21 cellular contexts compared by ENCODE assay signal in the genomic region with DNA sequence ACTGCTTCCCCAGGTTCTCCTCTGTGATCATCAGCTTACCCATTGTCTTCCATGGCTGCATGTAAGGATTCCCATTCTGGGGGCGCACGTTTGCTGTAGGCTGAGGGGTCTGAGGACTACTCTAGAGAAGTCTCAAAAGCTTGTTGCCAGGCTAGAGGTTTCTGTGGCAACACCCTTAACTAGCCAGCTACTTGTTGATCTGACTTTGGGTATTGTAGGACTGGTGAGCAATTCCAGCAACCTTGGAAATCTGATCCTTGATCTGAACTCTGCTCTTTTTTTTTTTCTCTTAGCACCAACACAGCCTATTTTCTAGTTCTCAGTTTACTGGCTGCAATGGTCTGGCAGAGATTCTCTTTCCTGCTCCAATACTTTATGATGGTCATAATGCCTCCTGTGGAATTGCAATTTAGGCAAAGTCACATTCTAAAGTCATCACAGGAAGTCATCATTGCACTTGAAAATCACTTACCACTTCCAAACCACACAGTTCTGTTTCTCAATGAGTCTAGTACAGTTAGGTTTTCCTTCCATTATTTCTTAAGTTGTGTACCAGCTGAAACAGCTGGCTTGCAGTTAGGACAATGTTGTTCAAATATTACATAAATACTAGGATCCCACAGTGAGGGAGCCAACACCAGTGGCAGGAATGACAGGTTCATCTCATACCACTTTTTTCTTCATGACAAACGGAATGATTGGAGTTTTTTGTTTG.
DNase-seq lines count a peak whose midpoint lies in the region; ATAC-seq, FAIRE-seq and TF ChIP-seq lines count a peak whose summit lies in the region.
"Had no signal": no experiment of that assay in that cellular context is flagged by ENCODE, and none has a peak within 500 bp of the region (broad histone marks: within the 10 kb centered on the region; RNA-seq: fewer than 3 reads in every experiment).

No MANE protein-coding gene starts in this region.

- no peak overlapping the region for H2AK5ac ChIP-seq in mesenchymal stem cell (ENCODE audit: low read length, severe bottlenecking)

- DNase-seq in HepG2 (ENCODE audit: low spot score), result no peak
- no peak for DNase-seq in right lobe of liver
- DNase-seq in PC-3, result no peak
- peak; percentile 11 for DNase-seq in mesenchymal stem cell
- DNase-seq in psoas muscle, result no peak
- no peak for DNase-seq in pancreas
- no peak for DNase-seq in NAMALWA (ENCODE audit: low spot score)
- DNase-seq in mucosa of gallbladder (ENCODE audit: low spot score), result no peak
- DNase-seq: 8988T; CD8-positive, alpha-beta memory T cell; DMS79; IMR-90; NCI-H1436 treated with DMSO at 0.1 percent for 48 hours; NCI-H2029; NCI-H2171 treated with DMSO at 0.1 percent for 48 hours; NCI-H446; NCI-H69 had no signal

- H3K4me1 ChIP-seq in HepG2 (ENCODE audit: insufficient read depth, low read length), result peaks cover 18% of the 10 kb centered on the region
- H3K4me1 ChIP-seq in right lobe of liver, result no peaks in the 10 kb centered on the region
- H3K4me1 ChIP-seq in PC-3 (ENCODE audit: insufficient read depth, low read length), result peaks cover 3% of the 10 kb centered on the region
- peaks cover 3% of the 10 kb centered on the region for H3K4me1 ChIP-seq in mesenchymal stem cell (ENCODE audit: control insufficient read depth, insufficient read depth, low read depth, low read length)
- peaks cover 28% of the 10 kb centered on the region for H3K4me1 ChIP-seq in psoas muscle
- H3K4me1 ChIP-seq in pancreas, result peaks cover 0 to under 1% (median 0%) of the 10 kb centered on the region in 3 donors

- no peaks in the 10 kb centered on the region for H3K9me2 ChIP-seq in PC-3 (replicated peaks; ENCODE audit: low read length)

- H3K79me2 ChIP-seq in HepG2 (ENCODE audit: insufficient read depth, low read length), result no peaks in the 10 kb centered on the region
- no peaks in the 10 kb centered on the region for H3K79me2 ChIP-seq in PC-3 (ENCODE audit: low read length)

- H3K36me3 ChIP-seq in HepG2 (replicated peaks in 1 of 2; ENCODE audit: control insufficient read depth in 1 of 2, insufficient read depth in 2 of 2, low read length in 2 of 2) (no peaks in the 10 kb centered on the region), right lobe of liver (no peaks in the 10 kb centered on the region), PC-3 (ENCODE audit: low read depth, low read length) (no peaks in the 10 kb centered on the region), mesenchymal stem cell (ENCODE audit: control insufficient read depth in 1 of 2, insufficient read depth in 2 of 2, low read depth in 1 of 2, low read length in 2 of 2) (peaks cover 0 to 9% of the 10 kb centered on the region in 2 experiments), psoas muscle (ENCODE audit: insufficient read depth in 1 of 2, low read depth in 1 of 2) (peaks cover 0 to 15% of the 10 kb centered on the region in 2 donors), pancreas (no peaks in the 10 kb centered on the region)

- no peak overlapping the region for H3K23ac ChIP-seq in mesenchymal stem cell (ENCODE audit: low read length in 2 of 2)

- H4K8ac ChIP-seq in mesenchymal stem cell (ENCODE audit: low read length), result no peak overlapping the region

- TF ChIP-seq CTCF in HepG2 (CRISPR knock-in tag; IDR thresholded peaks at IDR 0.05) (no peak), right lobe of liver (IDR thresholded peaks at IDR 0.05) (no peak), PC-3 (conservative IDR thresholded peaks at IDR 0.05; ENCODE audit: low read depth, low read length) (no peak), psoas muscle (IDR thresholded peaks at IDR 0.05) (no peak), pancreas (IDR thresholded peaks at IDR 0.05) (no peak)

- POLR2A ChIA-PET in HepG2 (lab: Yijun Ruan, JAX) (no interaction called here), PC-3 (lab: Charles Lee; ENCODE audit: unreplicated experiment) (interaction anchor here (0.7 kb wide), 1 partner anchor 609 kb away, joined by 3 read pairs; no protein-coding TSS in a partner anchor)

- H3K4ac ChIP-seq in mesenchymal stem cell (ENCODE audit: low read depth in 1 of 2, low read length in 2 of 2), result no peak overlapping the region

- H2BK15ac ChIP-seq in mesenchymal stem cell (ENCODE audit: low read depth, poor library complexity, severe bottlenecking), result no peak overlapping the region

- TF ChIP-seq EP300 in HepG2 (IDR thresholded peaks at IDR 0.05; ENCODE audit: low read depth in 2 of 2, low read length in 2 of 2), result no peak
- no peak for TF ChIP-seq EP300 in HepG2 (CRISPR knock-in tag; IDR thresholded peaks at IDR 0.05; ENCODE audit: borderline replicate concordance)

- H3K9ac ChIP-seq in HepG2 (ENCODE audit: insufficient read depth, low read depth, low read length) (no peak overlapping the region), PC-3 (ENCODE audit: low read length) (no peak overlapping the region), mesenchymal stem cell (ENCODE audit: low read length) (no peak overlapping the region)
- H3K9ac ChIP-seq: BLaER1 had no signal

- H3K18ac ChIP-seq in mesenchymal stem cell (ENCODE audit: low read depth in 1 of 2, low read length in 2 of 2), result no peak overlapping the region

- H3K4me3 ChIP-seq in HepG2 (replicated peaks in 1 of 3; ENCODE audit: insufficient read depth in 1 of 3, low read depth in 2 of 3, low read length in 3 of 3) (no peak overlapping the region), right lobe of liver (no peak overlapping the region), PC-3 (ENCODE audit: low read length) (no peak overlapping the region), mesenchymal stem cell (ENCODE audit: insufficient read depth in 1 of 2, low read depth in 1 of 2, low read length in 2 of 2) (no peak overlapping the region), psoas muscle (no peak overlapping the region), pancreas (no peak overlapping the region)
- H3K4me3 ChIP-seq: BLaER1 had no signal

- no peaks in the 10 kb centered on the region for H3K27me3 ChIP-seq in HepG2 (ENCODE audit: control insufficient read depth in 1 of 2, insufficient read depth in 2 of 2, low read length in 2 of 2)
- H3K27me3 ChIP-seq in right lobe of liver, result no peaks in the 10 kb centered on the region
- no peaks in the 10 kb centered on the region for H3K27me3 ChIP-seq in PC-3 (ENCODE audit: low read length)
- H3K27me3 ChIP-seq in mesenchymal stem cell (ENCODE audit: control insufficient read depth in 1 of 2, insufficient read depth in 1 of 2, low read length in 2 of 2), result no peaks in the 10 kb centered on the region
- no peaks in the 10 kb centered on the region for H3K27me3 ChIP-seq in psoas muscle (ENCODE audit: insufficient read depth in 3 of 3, low read length in 2 of 3)
- no peaks in the 10 kb centered on the region for H3K27me3 ChIP-seq in pancreas
- H3K27me3 ChIP-seq: BLaER1 had no signal

- H3K14ac ChIP-seq in mesenchymal stem cell (ENCODE audit: low read length in 2 of 2), result no peak overlapping the region

- no peak overlapping the region for H3K4me2 ChIP-seq in HepG2 (ENCODE audit: low read depth, low read length)
- no peak overlapping the region for H3K4me2 ChIP-seq in PC-3 (ENCODE audit: low read length)
- no peak overlapping the region for H3K4me2 ChIP-seq in mesenchymal stem cell (ENCODE audit: low read length, poor library complexity, severe bottlenecking)
- H3K4me2 ChIP-seq: BLaER1 had no signal

- intact Hi-C loops in HepG2 (cut with micrococcal nuclease; ENCODE audit: unreplicated experiment), result no loop called here
- intact Hi-C loops in right lobe of liver (cut with DNase I), result loop anchor here in 1 of 2 donors (10.0 kb wide), 1 partner anchor 629 kb away; no protein-coding TSS in a partner anchor
- intact Hi-C loops in PC-3 (cut with micrococcal nuclease), result no loop called here
- intact Hi-C loops in psoas muscle (cut with DNase I), result loop anchor here (5.0 to 10.0 kb wide), 3 partner anchors 37 to 529 kb away; no protein-coding TSS in a partner anchor
- intact Hi-C loops in pancreas (cut with DNase I), result loop anchor here in 1 of 3 donors (10.0 kb wide), 1 partner anchor 429 kb away; no protein-coding TSS in a partner anchor

- no peak overlapping the region for H2BK120ac ChIP-seq in mesenchymal stem cell (ENCODE audit: low read depth, low read length)

- FAIRE-seq in HepG2 (lab: Jason Lieb, UNC), result no peak
- no peak for FAIRE-seq in pancreas (lab: Jason Lieb, UNC)
- FAIRE-seq: GM12892, RCC 7860 had no signal

- no peaks in the 10 kb centered on the region for H3K79me1 ChIP-seq in mesenchymal stem cell (replicated peaks; ENCODE audit: low read length, poor library complexity, severe bottlenecking)

- WGBS in HepG2 (ENCODE audit: low lambda C conversion rate), result 37% methylated on average over 1 of the region's 3 CpGs
- 80% methylated on average over 1 of the region's 3 CpGs for WGBS in right lobe of liver (ENCODE audit: insufficient coverage, low coverage, low lambda C conversion rate, missing lambda C conversion rate)
- 96% methylated on average over 2 of the region's 3 CpGs for WGBS in mesenchymal stem cell
- 76 to 93% (median 81%) methylated on average over 3 of the region's 3 CpGs for WGBS in psoas muscle, 3 donors
- 92 to 97% methylated on average over 3 of the region's 3 CpGs for WGBS in pancreas, 2 donors

- BruUV-seq in HepG2 (replicated peaks; lab: Mats Ljungman, UMichigan), result no TSS peak
- no TSS peak for BruUV-seq in PC-3 (replicated peaks; lab: Mats Ljungman, UMichigan)

- in situ Hi-C loops in HepG2 (cut with HindIII; ENCODE audit: extremely low pct_ligation_motif_present, low pct_unique_long_range_greater_than_20kb), result no loop called here

- H2BK5ac ChIP-seq in mesenchymal stem cell (ENCODE audit: low read depth, low read length, poor library complexity, severe bottlenecking), result no peak overlapping the region

- no peaks in the 10 kb centered on the region for H3F3A ChIP-seq in PC-3 (ENCODE audit: low read length, unreplicated experiment)

- TF ChIP-seq POLR2A in HepG2 (IDR thresholded peaks at IDR 0.05; ENCODE audit: insufficient read depth in 1 of 2, low read depth in 2 of 2, low read length in 2 of 2) (no peak), right lobe of liver (IDR thresholded peaks at IDR 0.05) (no peak)

- no peak; the same call in 2 of the 3 replicates for ATAC-seq in HepG2
- no peak for ATAC-seq in right lobe of liver
- peak; percentile 31; the same call in 1 of the 2 replicates for ATAC-seq in PC-3
- ATAC-seq in psoas muscle, result peak; percentile 51 to 68 (median 58)
- ATAC-seq in pancreas, result no peak
- ATAC-seq: Right ventricle myocardium inferior had no signal

- H2AFZ ChIP-seq in HepG2 (ENCODE audit: low read length) (no peak overlapping the region), PC-3 (ENCODE audit: low read length) (no peak overlapping the region), mesenchymal stem cell (ENCODE audit: low read depth, low read length) (no peak overlapping the region)

- H4K91ac ChIP-seq in mesenchymal stem cell (ENCODE audit: low read length), result no peak overlapping the region

- no peak for TF ChIP-seq RAD21 in HepG2 (CRISPR knock-in tag; IDR thresholded peaks at IDR 0.05)

- H3K27ac ChIP-seq in HepG2 (ENCODE audit: extremely low read length, insufficient read depth, low read length), result no peak overlapping the region
- no peak overlapping the region for H3K27ac ChIP-seq in right lobe of liver
- H3K27ac ChIP-seq in PC-3 (ENCODE audit: low read length), result no peak overlapping the region
- no peak overlapping the region for H3K27ac ChIP-seq in mesenchymal stem cell (ENCODE audit: low read length, poor library complexity, severe bottlenecking)
- peak overlapping the region; percentile 88 for H3K27ac ChIP-seq in psoas muscle
- no peak overlapping the region for H3K27ac ChIP-seq in pancreas
- H3K27ac ChIP-seq: BLaER1 had no signal

- H3K9me3 ChIP-seq in HepG2 (ENCODE audit: low read length) (no peaks in the 10 kb centered on the region), right lobe of liver (no peaks in the 10 kb centered on the region), PC-3 (ENCODE audit: low read length) (no peaks in the 10 kb centered on the region), mesenchymal stem cell (ENCODE audit: control insufficient read depth, low read length) (no peaks in the 10 kb centered on the region), psoas muscle (no peaks in the 10 kb centered on the region), pancreas (no peaks in the 10 kb centered on the region)
- H3K9me3 ChIP-seq: BLaER1 had no signal

- CTCF ChIA-PET in HepG2 (lab: Yijun Ruan, JAX; ENCODE audit: low intra/inter-chr PET ratio, low total read pairs), result no interaction called here
- CTCF ChIA-PET in PC-3 (lab: Charles Lee), result interaction anchor here (0.6 kb wide), 1 partner anchor 113 kb away, joined by 4 read pairs; no protein-coding TSS in a partner anchor

- no peaks in the 10 kb centered on the region for H4K20me1 ChIP-seq in HepG2 (ENCODE audit: insufficient read depth, low read length)
- H4K20me1 ChIP-seq in PC-3 (ENCODE audit: low read length), result no peaks in the 10 kb centered on the region
- H4K20me1 ChIP-seq: BLaER1 had no signal

- no peak overlapping the region for H2BK12ac ChIP-seq in mesenchymal stem cell (ENCODE audit: low read length in 2 of 2)

Comparison
In these comparisons a context has a peak if more than half of its experiments do, and no peak if none do; other contexts are left out.
1. ATAC-seq: peak in PC-3 (single experiment) and psoas muscle (4 of 4); none in HepG2 (single experiment), right lobe of liver (0 of 4) and pancreas (0 of 4).
2. intact Hi-C loops: an anchor here in psoas muscle (5.0 to 10.0 kb wide); none called in HepG2 and PC-3.